2 cellular contexts compared by ENCODE assay signal in the genomic region with DNA sequence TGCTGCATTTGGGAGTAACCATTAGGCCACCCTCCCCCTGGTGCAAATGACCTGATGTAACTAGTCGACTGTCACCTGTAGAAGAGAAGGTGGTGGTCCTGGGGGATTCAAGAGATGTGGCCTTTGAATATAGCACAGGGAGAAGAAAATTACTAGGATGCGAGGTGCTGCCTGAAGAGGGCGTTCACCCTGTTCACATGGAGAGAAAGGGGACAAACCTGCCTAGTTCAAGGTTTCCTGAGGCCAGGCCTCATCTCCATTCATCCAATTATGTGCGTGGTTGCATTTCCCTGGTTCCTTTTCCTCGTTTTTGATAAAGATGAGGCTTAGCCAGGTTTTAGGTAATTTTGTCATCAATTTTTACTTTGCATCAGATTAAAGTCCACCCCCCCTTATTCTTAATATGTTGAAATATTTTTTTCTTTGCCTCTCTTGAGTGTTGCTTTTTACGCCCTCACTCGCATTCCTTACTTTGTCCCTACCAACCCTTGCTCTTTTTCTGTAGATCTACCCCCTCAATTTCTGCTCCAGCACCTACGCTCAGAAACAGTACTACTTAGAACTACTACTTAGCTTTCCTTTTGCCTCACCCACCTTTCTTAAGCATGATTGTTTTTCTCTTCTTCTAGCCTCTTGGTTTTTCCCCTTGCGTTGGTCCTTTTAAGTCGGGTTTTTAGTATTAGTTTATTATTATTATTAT.
TF ChIP-seq lines count a peak whose summit lies in the region.

No MANE protein-coding gene starts in this region.

TF ChIP-seq in SK-N-SH, 30 proteins besides CTCF, POLR2A, EP300 and RAD21:
- TF ChIP-seq NRF1 (IDR thresholded peaks at IDR 0.05; ENCODE audit: low read depth, low read length) (no peak), RFX5 (IDR thresholded peaks at IDR 0.05; ENCODE audit: low read length) (no peak), EZH2phosphoT487 (IDR thresholded peaks at IDR 0.05; ENCODE audit: borderline replicate concordance, low read depth) (no peak), MXI1 (IDR thresholded peaks at IDR 0.05; ENCODE audit: low read depth, low read length) (no peak), FOSL2 (IDR thresholded peaks at IDR 0.05; ENCODE audit: borderline replicate concordance, low read depth) (no peak), GABPA (IDR thresholded peaks at IDR 0.05; ENCODE audit: low read depth) (no peak), ELF1 (IDR thresholded peaks at IDR 0.05) (no peak), PBX3 (IDR thresholded peaks at IDR 0.05) (no peak), USF2 (IDR thresholded peaks at IDR 0.05; ENCODE audit: borderline replicate concordance, low read depth, low read length) (no peak), POLR2AphosphoS5 (IDR thresholded peaks at IDR 0.05; ENCODE audit: low read depth, low read length) (no peak)
TF ChIP-seq in SK-N-SH: peak in this region for 0.

TF ChIP-seq in SK-N-SH treated with all-trans-retinoic acid at 6 μM for 48 hours, 23 proteins besides CTCF, POLR2A, EP300 and RAD21:
- no peak for TF ChIP-seq ZFP3 (CRISPR knock-in tag; IDR thresholded peaks at IDR 0.05)
- TF ChIP-seq ZNF8 (CRISPR knock-in tag; IDR thresholded peaks at IDR 0.05) = no peak
- no peak for TF ChIP-seq PPARA (CRISPR knock-in tag; IDR thresholded peaks at IDR 0.05; ENCODE audit: borderline replicate concordance)
